ENCODE assay signal across 24 cellular contexts in the genomic region with DNA sequence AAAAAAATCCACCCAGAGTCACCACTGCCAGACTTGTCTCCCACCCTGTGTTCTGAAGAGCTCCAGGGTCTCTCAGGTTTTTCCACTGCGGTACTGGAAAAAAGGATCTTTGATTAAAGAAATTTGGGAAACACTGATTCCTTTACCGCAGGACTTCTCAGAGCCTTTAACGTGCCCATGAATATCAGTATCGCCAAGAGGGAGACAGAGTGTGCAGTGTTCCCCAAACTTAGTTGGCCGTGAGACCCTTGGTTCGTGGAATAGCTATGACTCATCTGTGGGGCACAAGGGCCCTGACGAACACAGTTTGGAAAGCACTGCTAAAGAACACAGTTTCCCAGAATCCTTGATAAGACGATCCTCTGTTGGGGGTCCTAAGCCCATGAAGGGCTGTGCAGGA. TPM values are rescaled to one million over a fixed set of nuclear protein-coding genes. Genes with fewer than 3 reads are reported as not detected.
"Had no signal": no experiment of that assay in that cellular context is flagged by ENCODE, and none has a peak within 500 bp of the region (broad histone marks: within the 10 kb centered on the region; RNA-seq: fewer than 3 reads in every experiment).

No MANE protein-coding gene starts in this region.

- H3K27me3 ChIP-seq: pancreas had no signal

- H3K4me3 ChIP-seq: lower lobe of right lung, neural progenitor cell, pancreas, psoas muscle, sigmoid colon, spleen, suprapubic skin, thoracic aorta, tibial artery, upper lobe of right lung had no signal

- H3K9ac ChIP-seq: neural progenitor cell had no signal

- DNase-seq: hippocampal formation; kidney glomerular epithelial cell; left cardiac atrium; lower lobe of right lung; mammary epithelial cell; mesenchymal stem cell; naive thymus-derived CD8-positive, alpha-beta T cell; nephron progenitor cell; psoas muscle; sigmoid colon; small intestine; spleen; stimulated activated CD4-positive, alpha-beta T cell treated with anti-CD3 and anti-CD28 coated beads, Interleukin-4, amount 100 ng/mL, for 24 hours; stimulated activated naive CD4-positive, alpha-beta T cell; tibial artery; trophoblast cell; upper lobe of right lung had no signal

- H3K27ac ChIP-seq: lower lobe of right lung, neural progenitor cell, pancreas, psoas muscle, sigmoid colon, spleen, suprapubic skin, thoracic aorta, tibial artery, upper lobe of right lung had no signal

- H3K4me1 ChIP-seq: lower lobe of right lung, pancreas, psoas muscle, sigmoid colon, spleen, suprapubic skin, upper lobe of right lung had no signal

- H3K36me3 ChIP-seq: lower lobe of right lung, neural progenitor cell, pancreas, sigmoid colon, spleen, suprapubic skin, thoracic aorta, tibial artery, upper lobe of right lung had no signal

- FAIRE-seq: keratinocyte, pancreas, small intestine, urothelium cell line had no signal

- H3K4me2 ChIP-seq: neural progenitor cell had no signal

- H2AFZ ChIP-seq: neural progenitor cell had no signal

- H3K9me3 ChIP-seq: lower lobe of right lung, pancreas, psoas muscle, sigmoid colon, spleen, suprapubic skin, thoracic aorta, tibial artery, upper lobe of right lung had no signal

RNA-seq across cellular contexts. Expression of a gene that starts 31.7 kb away (rescaled TPM):
- total RNA-seq: naive thymus-derived CD8-positive, alpha-beta T cell had no signal

RNA-seq across cellular contexts. Expression of a gene that starts 40.6 kb away (rescaled TPM):
- total RNA-seq: left lobe of liver; naive thymus-derived CD8-positive, alpha-beta T cell had no signal
- polyA plus RNA-seq: keratinocyte; naive thymus-derived CD8-positive, alpha-beta T cell had no signal
